Comparison of ENCODE assay signal across 21 cellular contexts in genomic region chrX:68177542-68177941, GRCh38.
DNase-seq lines count a peak whose midpoint lies in the region; ATAC-seq, FAIRE-seq and TF ChIP-seq lines count a peak whose summit lies in the region.
"Had no signal": no experiment of that assay in that cellular context is flagged by ENCODE, and none has a peak within 500 bp of the region (broad histone marks: within the 10 kb centered on the region; RNA-seq: fewer than 3 reads in every experiment).

No MANE protein-coding gene starts in this region.

- no peaks in the 10 kb centered on the region for H3K79me2 ChIP-seq in astrocyte (ENCODE audit: insufficient read depth, low read length)

- no peak overlapping the region for H3K27ac Mint-ChIP-seq in astrocyte (ENCODE audit: unreplicated experiment)

- H3K4me2 ChIP-seq in astrocyte (ENCODE audit: low read length): no peak overlapping the region

- ATAC-seq in GM19467 (IDR thresholded peaks at IDR 0.05; ENCODE audit: unreplicated experiment): no peak
- ATAC-seq: upper lobe of right lung had no signal

- peaks cover 4% of the 10 kb centered on the region for H3K4me1 ChIP-seq in astrocyte (ENCODE audit: insufficient read depth, low read length)
- H3K4me1 ChIP-seq: BE2C, stomach, upper lobe of right lung had no signal

- H3K27me3 Mint-ChIP-seq in astrocyte (ENCODE audit: low read depth, unreplicated experiment): no peaks in the 10 kb centered on the region

- H3K36me3 ChIP-seq in astrocyte (ENCODE audit: insufficient read depth, low read length): no peaks in the 10 kb centered on the region
- H3K36me3 ChIP-seq: BE2C, cardiac muscle cell, stomach, upper lobe of right lung had no signal

- H3K27me3 ChIP-seq in astrocyte (ENCODE audit: insufficient read depth, low read length): no peaks in the 10 kb centered on the region
- H3K27me3 ChIP-seq: BE2C, cardiac muscle cell, stomach, upper lobe of right lung had no signal

- DNase-seq in DMS 273 (lab: John Stamatoyannopoulos, UW; ENCODE audit: unreplicated experiment): peak; percentile 38
- DNase-seq in DMS 273 treated with DMSO at 0.1 percent for 48 hours (lab: John Stamatoyannopoulos, UW): no peak
- peak; percentile 64 for DNase-seq in M059J (ENCODE audit: low read depth)
- peak; percentile 13 for DNase-seq in astrocyte (ENCODE audit: low read depth)
- DNase-seq in fibroblast of villous mesenchyme (ENCODE audit: low read depth): peak; percentile 3
- no peak for DNase-seq in DMS153 (lab: John Stamatoyannopoulos, UW)
- DNase-seq in NCI-H1930 (lab: John Stamatoyannopoulos, UW): no peak
- DNase-seq: BE2C, Calu3, dorsolateral prefrontal cortex, glutamatergic neuron, NCI-H69, SHP77 treated with DMSO at 0.1 percent for 48 hours, stomach, T-helper 1 cell, upper lobe of right lung had no signal

- H3K9me3 ChIP-seq in astrocyte (ENCODE audit: insufficient read depth, low read depth, low read length): no peaks in the 10 kb centered on the region
- H3K9me3 ChIP-seq: BE2C, upper lobe of right lung had no signal

- H3K36me3 Mint-ChIP-seq in astrocyte (ENCODE audit: low read depth, unreplicated experiment): no peaks in the 10 kb centered on the region

- H3K9ac ChIP-seq in astrocyte (ENCODE audit: low read length): no peak overlapping the region

- no peak overlapping the region for H3K4me3 Mint-ChIP-seq in astrocyte (ENCODE audit: unreplicated experiment)
- H3K4me3 Mint-ChIP-seq: neural crest cell had no signal

- H3K4me1 Mint-ChIP-seq in astrocyte (ENCODE audit: low read depth, unreplicated experiment): peaks cover 4% of the 10 kb centered on the region
- H3K4me1 Mint-ChIP-seq: neural crest cell had no signal

- H3K27ac ChIP-seq in astrocyte (ENCODE audit: low read depth, low read length): no peak overlapping the region
- H3K27ac ChIP-seq: 22Rv1, cardiac muscle cell, dorsolateral prefrontal cortex, epithelial cell of prostate, stomach, upper lobe of right lung had no signal

- H3K4me3 ChIP-seq in astrocyte (ENCODE audit: insufficient read depth, low read depth, low read length) (no peak overlapping the region), fibroblast of villous mesenchyme (ENCODE audit: low read depth, low read length) (no peak overlapping the region)
- H3K4me3 ChIP-seq: cardiac muscle cell, dorsolateral prefrontal cortex, stomach, upper lobe of right lung had no signal

- no peaks in the 10 kb centered on the region for H3K9me3 Mint-ChIP-seq in astrocyte (ENCODE audit: unreplicated experiment)

- no peak overlapping the region for H2AFZ ChIP-seq in astrocyte (ENCODE audit: low read depth, low read length)

- no peak for FAIRE-seq in astrocyte (lab: Jason Lieb, UNC)

- TF ChIP-seq CTCF in astrocyte (IDR thresholded peaks at IDR 0.05; ENCODE audit: insufficient read depth, low read depth, low read length) (no peak), fibroblast of villous mesenchyme (IDR thresholded peaks at IDR 0.05; ENCODE audit: insufficient read depth, low read depth, low read length) (no peak)

- no peaks in the 10 kb centered on the region for H4K20me1 ChIP-seq in astrocyte (ENCODE audit: insufficient read depth, low read length)

Comparison
In these comparisons a context has a peak if more than half of its experiments do, and no peak if none do; other contexts are left out.
1. DNase-seq: peak in DMS 273 (single experiment), M059J (single experiment), astrocyte (single experiment) and fibroblast of villous mesenchyme (single experiment); none in DMS 273 treated with DMSO at 0.1 percent for 48 hours (single experiment), DMS153 (single experiment) and NCI-H1930 (0 of 2).